9 cellular contexts compared by ENCODE assay signal in genomic region chr21:15592271-15592860, GRCh38.
DNase-seq lines count a peak whose midpoint lies in the region; ATAC-seq and TF ChIP-seq lines count a peak whose summit lies in the region.
"Had no signal": no experiment of that assay in that cellular context is flagged by ENCODE, and none has a peak within 500 bp of the region (broad histone marks: within the 10 kb centered on the region; RNA-seq: fewer than 3 reads in every experiment).

No MANE protein-coding gene starts in this region.

- H4K91ac ChIP-seq in trophoblast cell (ENCODE audit: low read depth, low read length) = no peak overlapping the region

- peak; percentile 24 to 72 (median 46) for TF ChIP-seq CTCF in esophagus squamous epithelium (IDR thresholded peaks at IDR 0.05)

- H2BK12ac ChIP-seq in trophoblast cell (ENCODE audit: low read length) = no peak overlapping the region

- in situ Hi-C loops in SK-MEL-5 (cut with HindIII; ENCODE audit: low pct_unique_long_range_greater_than_20kb, low sequenced_read_pairs) = no loop called here

- TF ChIP-seq POLR2A in esophagus squamous epithelium (IDR thresholded peaks at IDR 0.05) = no peak

- intact Hi-C loops in esophagus squamous epithelium (cut with DNase I) = no loop called here

- H3K14ac ChIP-seq in trophoblast cell (ENCODE audit: low read length) = no peak overlapping the region

- no peak for ATAC-seq in HG02610 (IDR thresholded peaks at IDR 0.05; ENCODE audit: unreplicated experiment)
- no peak for ATAC-seq in HG02973 (IDR thresholded peaks at IDR 0.05; ENCODE audit: unreplicated experiment)
- no peak for ATAC-seq in GM21576 (IDR thresholded peaks at IDR 0.05; ENCODE audit: unreplicated experiment)

- H3K79me1 ChIP-seq in trophoblast cell (ENCODE audit: low read length) = no peaks in the 10 kb centered on the region

- no peak overlapping the region for H4K8ac ChIP-seq in trophoblast cell (ENCODE audit: low read depth, low read length)

- no peaks in the 10 kb centered on the region for H3K27me3 ChIP-seq in esophagus squamous epithelium
- no peaks in the 10 kb centered on the region for H3K27me3 ChIP-seq in trophoblast cell (ENCODE audit: insufficient read depth, low read length)

- no peak overlapping the region for H3K4me2 ChIP-seq in trophoblast cell (ENCODE audit: low read length)

- H3K4me3 ChIP-seq in esophagus squamous epithelium = no peak overlapping the region
- H3K4me3 ChIP-seq in trophoblast cell (ENCODE audit: low read depth, low read length) = no peak overlapping the region

- no peaks in the 10 kb centered on the region for H3K9me3 ChIP-seq in esophagus squamous epithelium
- no peaks in the 10 kb centered on the region for H3K9me3 ChIP-seq in trophoblast cell (ENCODE audit: insufficient read depth, low read depth, low read length)

- H2BK120ac ChIP-seq in trophoblast cell (ENCODE audit: insufficient read depth, low read length, poor library complexity) = no peak overlapping the region

- DNase-seq in ELR (ENCODE audit: low read depth) (peak; percentile 56), HuH-7.5 (ENCODE audit: low spot score) (peak; percentile 3), SK-MEL-5 (ENCODE audit: low read depth, low spot score) (peak; percentile 46), esophagus squamous epithelium (lab: John Stamatoyannopoulos, UW) (no peak), trophoblast cell (peak; percentile 15 to 79)
- DNase-seq: activated B cell treated with CpG ODN at 0.5 μM for 24 hours had no signal

- H3K27ac ChIP-seq in esophagus squamous epithelium = no peak overlapping the region
- no peak overlapping the region for H3K27ac ChIP-seq in trophoblast cell (ENCODE audit: low read depth, low read length)

- H3K4me1 ChIP-seq in esophagus squamous epithelium (no peaks in the 10 kb centered on the region), trophoblast cell (ENCODE audit: control insufficient read depth in 1 of 2, insufficient read depth in 2 of 2, low read length in 2 of 2) (peaks cover 0 to 2% of the 10 kb centered on the region in 2 experiments)

- H3K79me2 ChIP-seq in trophoblast cell (ENCODE audit: control insufficient read depth, insufficient read depth, low read length, poor library complexity) = no peaks in the 10 kb centered on the region

- no peak overlapping the region for H4K12ac ChIP-seq in trophoblast cell (ENCODE audit: low read depth, low read length)

- H3K36me3 ChIP-seq in esophagus squamous epithelium = no peaks in the 10 kb centered on the region
- H3K36me3 ChIP-seq in trophoblast cell (ENCODE audit: control insufficient read depth in 1 of 2, insufficient read depth in 2 of 2, low read length in 2 of 2) = no peaks in the 10 kb centered on the region

- H2AFZ ChIP-seq in trophoblast cell (ENCODE audit: insufficient read depth, low read length, poor library complexity) = no peak overlapping the region

- no peak overlapping the region for H3K9ac ChIP-seq in trophoblast cell (ENCODE audit: low read length)

- no peak overlapping the region for H3K4ac ChIP-seq in trophoblast cell (ENCODE audit: low read depth, low read length)

- no peak overlapping the region for H3K18ac ChIP-seq in trophoblast cell (ENCODE audit: low read length)

- no peak overlapping the region for H2AK5ac ChIP-seq in trophoblast cell (ENCODE audit: low read length)

- H3K23ac ChIP-seq in trophoblast cell (ENCODE audit: low read length) = no peak overlapping the region

- WGBS in esophagus squamous epithelium, 2 donors = 14 to 28% methylated on average over 5 of the region's 5 CpGs
- no CpG with 5 or more reads among the region's 5 CpGs for WGBS in trophoblast cell (ENCODE audit: extremely low coverage, insufficient coverage, insufficient read length)

- no peak overlapping the region for H2BK5ac ChIP-seq in trophoblast cell (ENCODE audit: low read depth, low read length, poor library complexity)
